In the genomic region with DNA sequence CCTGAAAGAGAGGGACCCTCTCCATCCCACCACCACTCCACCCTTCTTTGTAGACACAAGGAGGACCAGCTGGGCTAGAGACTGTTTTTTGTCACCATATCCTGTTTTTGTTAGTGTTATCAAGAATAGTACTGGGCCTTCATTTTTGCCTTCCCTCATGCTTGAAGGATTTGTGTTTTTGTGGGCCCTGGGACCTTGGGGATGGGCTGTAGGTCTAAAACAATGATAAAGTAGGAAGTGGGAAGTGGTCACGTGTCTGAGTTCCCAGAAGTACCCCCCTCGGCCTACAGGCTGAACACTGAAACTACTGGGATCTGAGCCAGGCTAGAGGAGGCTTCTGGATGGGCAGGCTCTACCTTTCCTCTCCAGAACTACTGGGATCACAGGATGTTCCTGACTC, we compare ENCODE assay signal across 9 cellular contexts. TPM values are rescaled to one million over a fixed set of nuclear protein-coding genes. Genes with fewer than 3 reads are reported as not detected.
A peak's percentile ranks its signal among the peaks of the same experiment; 100 is the strongest.
DNase-seq lines count a peak whose midpoint lies in the region; ATAC-seq, FAIRE-seq and TF ChIP-seq lines count a peak whose summit lies in the region.
"Had no signal": no experiment of that assay in that cellular context is flagged by ENCODE, and none has a peak within 500 bp of the region (broad histone marks: within the 10 kb centered on the region; RNA-seq: fewer than 3 reads in every experiment).

No MANE protein-coding gene starts in this region.

- no peak for TF ChIP-seq CTCF in GM23338 (conservative IDR thresholded peaks at IDR 0.05; ENCODE audit: low read depth in 2 of 2)
- TF ChIP-seq CTCF in D721Med (IDR thresholded peaks at IDR 0.05; ENCODE audit: insufficient read depth, missing control alignments), result no peak

- peaks cover 50% of the 10 kb centered on the region for H3K4me1 Mint-ChIP-seq in GM23338

- H3K9me2 ChIP-seq in GM23338 (ENCODE audit: insufficient read depth), result no peaks in the 10 kb centered on the region

- peak overlapping the region; percentile 59; the same call in 1 of the 2 replicates for H3K27ac Mint-ChIP-seq in GM23338

- peaks cover 13% of the 10 kb centered on the region for H3K79me2 ChIP-seq in GM23338 (replicated peaks; ENCODE audit: insufficient read depth)

- DNase-seq in GM23338 (ENCODE audit: low spot score) (no peak), SJSA1 (ENCODE audit: low read depth in 1 of 2, low spot score in 2 of 2) (no peak), epithelial cell of prostate (ENCODE audit: low read depth, low spot score) (no peak), renal cortical epithelial cell (ENCODE audit: low read depth) (peak; percentile 59), RKO (ENCODE audit: low spot score) (no peak), HK-2 (ENCODE audit: unreplicated experiment) (no peak), D721Med (ENCODE audit: insufficient read length, low spot score) (no peak)
- DNase-seq: NCI-H2107 had no signal

- peaks cover 6% of the 10 kb centered on the region for H3K36me3 Mint-ChIP-seq in GM23338 (ENCODE audit: low read depth)

- H2AFZ ChIP-seq in GM23338, result no peak overlapping the region

- H3K4me3 ChIP-seq in GM23338, result no peak overlapping the region
- no peak overlapping the region for H3K4me3 ChIP-seq in SJSA1

- no peak overlapping the region for H3K4me3 Mint-ChIP-seq in GM23338

- H4K20me1 ChIP-seq in GM23338 (replicated peaks; ENCODE audit: insufficient read depth), result no peaks in the 10 kb centered on the region

- H3K36me3 ChIP-seq in GM23338 (ENCODE audit: insufficient read depth), result no peaks in the 10 kb centered on the region
- H3K36me3 ChIP-seq in SJSA1, result peaks cover 30% of the 10 kb centered on the region

- FAIRE-seq in D721Med (lab: Jason Lieb, UNC), result no peak

- H3K27ac ChIP-seq in GM23338 (ENCODE audit: low read depth) (no peak overlapping the region), SJSA1 (peak overlapping the region; percentile 25), epithelial cell of prostate (peak overlapping the region; percentile 92)

- H3K27me3 ChIP-seq in GM23338 (ENCODE audit: insufficient read depth) (no peaks in the 10 kb centered on the region), SJSA1 (replicated peaks) (no peaks in the 10 kb centered on the region)

- H3K9me3 Mint-ChIP-seq in GM23338, result no peaks in the 10 kb centered on the region; the same call in 2 of the 3 replicates

- H3K4me2 ChIP-seq in GM23338, result no peak overlapping the region

- peaks cover 39% of the 10 kb centered on the region for H3K4me1 ChIP-seq in GM23338 (ENCODE audit: insufficient read depth)
- peaks cover 48% of the 10 kb centered on the region for H3K4me1 ChIP-seq in SJSA1 (replicated peaks)

- H3K27me3 Mint-ChIP-seq in GM23338 (ENCODE audit: insufficient read depth, low read depth, poor library complexity), result peaks cover 3% of the 10 kb centered on the region

- ATAC-seq in GM23338 (peak; percentile 42), HG02610 (IDR thresholded peaks at IDR 0.05; ENCODE audit: unreplicated experiment) (no peak)

- peaks cover 12% of the 10 kb centered on the region; the same call in 1 of the 2 replicates for H3F3A ChIP-seq in GM23338 (replicated peaks; ENCODE audit: low read depth)

- no peaks in the 10 kb centered on the region for H3K9me3 ChIP-seq in SJSA1 (replicated peaks)

TF ChIP-seq in GM23338, 12 proteins besides CTCF, POLR2A, EP300 and RAD21:
- TF ChIP-seq, protein P1, sequence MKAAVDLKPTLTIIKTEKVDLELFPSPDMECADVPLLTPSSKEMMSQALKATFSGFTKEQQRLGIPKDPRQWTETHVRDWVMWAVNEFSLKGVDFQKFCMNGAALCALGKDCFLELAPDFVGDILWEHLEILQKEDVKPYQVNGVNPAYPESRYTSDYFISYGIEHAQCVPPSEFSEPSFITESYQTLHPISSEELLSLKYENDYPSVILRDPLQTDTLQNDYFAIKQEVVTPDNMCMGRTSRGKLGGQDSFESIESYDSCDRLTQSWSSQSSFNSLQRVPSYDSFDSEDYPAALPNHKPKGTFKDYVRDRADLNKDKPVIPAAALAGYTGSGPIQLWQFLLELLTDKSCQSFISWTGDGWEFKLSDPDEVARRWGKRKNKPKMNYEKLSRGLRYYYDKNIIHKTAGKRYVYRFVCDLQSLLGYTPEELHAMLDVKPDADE (IDR thresholded peaks at IDR 0.05), result no peak
- TF ChIP-seq EZH2phosphoT487 (IDR thresholded peaks at IDR 0.05; ENCODE audit: unreplicated experiment), result no peak
- TF ChIP-seq POLR2AphosphoS5 (IDR thresholded peaks at IDR 0.05; ENCODE audit: low read depth), result no peak
- TF ChIP-seq ZNF331 (CRISPR knock-in tag; IDR thresholded peaks at IDR 0.05; ENCODE audit: low read depth), result no peak
- no peak for TF ChIP-seq EZH2 (IDR thresholded peaks at IDR 0.05; ENCODE audit: low read depth, unreplicated experiment)
- TF ChIP-seq, protein P2, sequence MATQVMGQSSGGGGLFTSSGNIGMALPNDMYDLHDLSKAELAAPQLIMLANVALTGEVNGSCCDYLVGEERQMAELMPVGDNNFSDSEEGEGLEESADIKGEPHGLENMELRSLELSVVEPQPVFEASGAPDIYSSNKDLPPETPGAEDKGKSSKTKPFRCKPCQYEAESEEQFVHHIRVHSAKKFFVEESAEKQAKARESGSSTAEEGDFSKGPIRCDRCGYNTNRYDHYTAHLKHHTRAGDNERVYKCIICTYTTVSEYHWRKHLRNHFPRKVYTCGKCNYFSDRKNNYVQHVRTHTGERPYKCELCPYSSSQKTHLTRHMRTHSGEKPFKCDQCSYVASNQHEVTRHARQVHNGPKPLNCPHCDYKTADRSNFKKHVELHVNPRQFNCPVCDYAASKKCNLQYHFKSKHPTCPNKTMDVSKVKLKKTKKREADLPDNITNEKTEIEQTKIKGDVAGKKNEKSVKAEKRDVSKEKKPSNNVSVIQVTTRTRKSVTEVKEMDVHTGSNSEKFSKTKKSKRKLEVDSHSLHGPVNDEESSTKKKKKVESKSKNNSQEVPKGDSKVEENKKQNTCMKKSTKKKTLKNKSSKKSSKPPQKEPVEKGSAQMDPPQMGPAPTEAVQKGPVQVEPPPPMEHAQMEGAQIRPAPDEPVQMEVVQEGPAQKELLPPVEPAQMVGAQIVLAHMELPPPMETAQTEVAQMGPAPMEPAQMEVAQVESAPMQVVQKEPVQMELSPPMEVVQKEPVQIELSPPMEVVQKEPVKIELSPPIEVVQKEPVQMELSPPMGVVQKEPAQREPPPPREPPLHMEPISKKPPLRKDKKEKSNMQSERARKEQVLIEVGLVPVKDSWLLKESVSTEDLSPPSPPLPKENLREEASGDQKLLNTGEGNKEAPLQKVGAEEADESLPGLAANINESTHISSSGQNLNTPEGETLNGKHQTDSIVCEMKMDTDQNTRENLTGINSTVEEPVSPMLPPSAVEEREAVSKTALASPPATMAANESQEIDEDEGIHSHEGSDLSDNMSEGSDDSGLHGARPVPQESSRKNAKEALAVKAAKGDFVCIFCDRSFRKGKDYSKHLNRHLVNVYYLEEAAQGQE (IDR thresholded peaks at IDR 0.05; ENCODE audit: unreplicated experiment), result no peak
- TF ChIP-seq CREB1 (CRISPR knock-in tag; IDR thresholded peaks at IDR 0.05; ENCODE audit: low read depth), result no peak
- no peak for TF ChIP-seq JUNB (IDR thresholded peaks at IDR 0.05; ENCODE audit: unreplicated experiment)
- TF ChIP-seq NANOG (IDR thresholded peaks at IDR 0.05; ENCODE audit: borderline replicate concordance), result no peak

RNA-seq across cellular contexts. Expression of a gene that starts 8.9 kb away (rescaled TPM):
- 2.4 and 8.9 TPM in 2 replicates for total RNA-seq in GM23338 (2014; rRNA removed; shearing (Covaris generic))
- 2.2 and 2.3 TPM in 2 replicates for polyA plus RNA-seq in GM23338 (2016; fragmentation: Nextera tagmentation; extraction: Ambion mirVana)
- total RNA-seq in SJSA1 (2014; rRNA removed; shearing (Covaris generic)), result 15.6 and 24.2 TPM in 2 replicates
- 4.2 and 8.2 TPM in 2 replicates for total RNA-seq in renal cortical epithelial cell

RNA-seq across cellular contexts. Expression of a gene that starts 25.8 kb away (rescaled TPM):
- 2.0 and 4.1 TPM in 2 replicates for total RNA-seq in GM23338 (2014; rRNA removed; shearing (Covaris generic))
- 3.8 and 3.9 TPM in 2 replicates for polyA plus RNA-seq in GM23338 (2016; fragmentation: Nextera tagmentation; extraction: Ambion mirVana)
- total RNA-seq in SJSA1 (2014; rRNA removed; shearing (Covaris generic)), result 0.60 TPM in 1 of 2 replicates, not detected in the other
- not detected in 2 replicates for total RNA-seq in renal cortical epithelial cell

RNA-seq across cellular contexts. Expression of a gene that starts 38.1 kb away (rescaled TPM):
- total RNA-seq in GM23338 (2014; rRNA removed; shearing (Covaris generic)), result 51.0 and 51.5 TPM in 2 replicates
- 21.4 and 21.8 TPM in 2 replicates for polyA plus RNA-seq in GM23338 (2016; fragmentation: Nextera tagmentation; extraction: Ambion mirVana)
- 17.0 and 19.5 TPM in 2 replicates for total RNA-seq in SJSA1 (2014; rRNA removed; shearing (Covaris generic))
- 5.0 and 10.6 TPM in 2 replicates for total RNA-seq in renal cortical epithelial cell

RNA-seq across cellular contexts. Expression of a gene that starts 38.3 kb away (rescaled TPM):
- 0.70 and 2.4 TPM in 2 replicates for total RNA-seq in GM23338 (2014; rRNA removed; shearing (Covaris generic))
- 0.82 and 2.1 TPM in 2 replicates for polyA plus RNA-seq in GM23338 (2016; fragmentation: Nextera tagmentation; extraction: Ambion mirVana)
- total RNA-seq in SJSA1 (2014; rRNA removed; shearing (Covaris generic)), result 0.13 TPM in 1 of 2 replicates, not detected in the other
- 0.35 TPM in 1 of 2 replicates, not detected in the other for total RNA-seq in renal cortical epithelial cell

RNA-seq across cellular contexts. Expression of a gene that starts 54.3 kb away (rescaled TPM):
- total RNA-seq in GM23338 (2014; rRNA removed; shearing (Covaris generic)), result 33.3 and 45.5 TPM in 2 replicates
- 70.4 and 81.2 TPM in 2 replicates for polyA plus RNA-seq in GM23338 (2016; fragmentation: Nextera tagmentation; extraction: Ambion mirVana)
- 73.1 and 75.6 TPM in 2 replicates for total RNA-seq in SJSA1 (2014; rRNA removed; shearing (Covaris generic))
- total RNA-seq in renal cortical epithelial cell, result 1.9 and 2.3 TPM in 2 replicates
